Comparison of ENCODE assay signal across 8 cellular contexts in genomic region chr16:71421911-71422310, GRCh38. TPM values are rescaled to one million over a fixed set of nuclear protein-coding genes. Genes with fewer than 3 reads are reported as not detected.
A peak's percentile ranks its signal among the peaks of the same experiment; 100 is the strongest.
DNase-seq lines count a peak whose midpoint lies in the region; ATAC-seq and TF ChIP-seq lines count a peak whose summit lies in the region.

No MANE protein-coding gene starts in this region.

- intact Hi-C loops in lower leg skin (cut with DNase I; ENCODE audit: low total_unique reads) = no loop called here

- H3K9me3 Mint-ChIP-seq in endothelial cell (ENCODE audit: unreplicated experiment) = no peaks in the 10 kb centered on the region

- peaks cover 9% of the 10 kb centered on the region for H3K36me3 Mint-ChIP-seq in endothelial cell (ENCODE audit: low read depth, unreplicated experiment)

- H3K27ac Mint-ChIP-seq in endothelial cell (ENCODE audit: unreplicated experiment) = no peak overlapping the region

- 53 to 66% methylated on average over 4 of the region's 4 CpGs for WGBS in lower leg skin, 2 donors

- TF ChIP-seq CTCF in endothelial cell (IDR thresholded peaks at IDR 0.05; ENCODE audit: unreplicated experiment) = no peak
- no peak for TF ChIP-seq CTCF in lower leg skin (IDR thresholded peaks at IDR 0.05)

- H3K27me3 Mint-ChIP-seq in endothelial cell (ENCODE audit: unreplicated experiment) = peaks cover 13% of the 10 kb centered on the region

- TF ChIP-seq POLR2A in lower leg skin (IDR thresholded peaks at IDR 0.05) = no peak

- ATAC-seq in HG02623 (IDR thresholded peaks at IDR 0.05; ENCODE audit: unreplicated experiment) = no peak
- ATAC-seq in GM21447 (IDR thresholded peaks at IDR 0.05; ENCODE audit: unreplicated experiment) = no peak

- DNase-seq in activated naive CD4-positive, alpha-beta T cell treated with Interleukin-2 at 50 U/mL for 16 hours = peak; percentile 9
- no peak for DNase-seq in activated naive CD4-positive, alpha-beta T cell (lab: John Stamatoyannopoulos, UW)
- peak; percentile 58 for DNase-seq in OCI-M1 (lab: John Stamatoyannopoulos, UW)
- DNase-seq in endothelial cell (ENCODE audit: low spot score) = peak; percentile 44
- peak; percentile 10 to 33 for DNase-seq in stimulated activated CD4-positive, alpha-beta T cell treated with anti-CD3 and anti-CD28 coated beads, Interleukin-2, amount 100 ng/mL, for 48 hours
- no peak for DNase-seq in lower leg skin (ENCODE audit: low spot score in 2 of 2)

- no peak overlapping the region for H3K4me3 ChIP-seq in lower leg skin (ENCODE audit: low read depth, poor library complexity, severe bottlenecking)

- H3K4me1 Mint-ChIP-seq in endothelial cell (ENCODE audit: unreplicated experiment) = peaks cover 5% of the 10 kb centered on the region

- no peak overlapping the region for H3K4me3 Mint-ChIP-seq in endothelial cell (ENCODE audit: unreplicated experiment)

RNA-seq across cellular contexts. Expression of gene TLE7, which starts 19.9 kb away (rescaled TPM):
- total RNA-seq in endothelial cell (ENCODE audit: unreplicated experiment) = not detected
- total RNA-seq in lower leg skin = not detected

RNA-seq across cellular contexts. Expression of gene ZNF23, which starts 40.1 kb away (rescaled TPM):
- total RNA-seq in endothelial cell (ENCODE audit: unreplicated experiment) (8.3 TPM), lower leg skin (1 to 10 TPM; 3.6 to 8.1 (median 5.8) TPM)

Comparison
In these comparisons a context has a peak if more than half of its experiments do, and no peak if none do; other contexts are left out.
1. DNase-seq: peak in activated naive CD4-positive, alpha-beta T cell treated with Interleukin-2 at 50 U/mL for 16 hours (single experiment), OCI-M1 (single experiment), endothelial cell (single experiment) and stimulated activated CD4-positive, alpha-beta T cell treated with anti-CD3 and anti-CD28 coated beads, Interleukin-2, amount 100 ng/mL, for 48 hours (2 of 2); none in activated naive CD4-positive, alpha-beta T cell (0 of 4) and lower leg skin (0 of 2).